In genomic region chr7:64431838-64432237, GRCh38 we compare ENCODE assay signal across 7 cellular contexts.
"Had no signal": no experiment of that assay in that cellular context is flagged by ENCODE, and none has a peak within 500 bp of the region (broad histone marks: within the 10 kb centered on the region; RNA-seq: fewer than 3 reads in every experiment).

No MANE protein-coding gene starts in this region.

- DNase-seq: IMR-90, KBM-7, KG1 had no signal

- H3K4me3 ChIP-seq: K562 had no signal

- H3K4me2 ChIP-seq: KMS-11 had no signal

- H3K27ac ChIP-seq: HL-60, KMS-11 had no signal

- ATAC-seq: K562 had no signal

- H3K9ac ChIP-seq: KMS-11 had no signal

- FAIRE-seq: HTR-8/SVneo, K562 had no signal
